Comparison of ENCODE assay signal across 27 cellular contexts in the genomic region with DNA sequence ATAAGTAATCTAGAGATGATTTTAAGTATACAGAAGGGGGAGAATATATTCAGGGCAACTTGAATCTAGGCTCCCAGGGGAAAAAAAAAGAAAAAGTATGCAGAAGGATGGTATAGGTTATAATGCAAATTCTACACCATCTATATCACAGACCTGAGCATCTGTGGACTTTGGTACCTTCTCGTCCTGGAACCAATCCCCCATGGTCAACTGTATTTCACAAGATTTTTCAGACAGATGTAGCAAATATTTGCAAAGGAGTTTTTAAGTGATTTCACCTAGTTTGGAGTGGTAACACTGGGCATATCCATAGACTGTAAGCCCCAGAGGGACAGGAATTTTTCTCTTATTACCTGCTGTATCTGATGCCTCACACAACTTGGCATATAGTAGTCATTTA.
"Had no signal": no experiment of that assay in that cellular context is flagged by ENCODE, and none has a peak within 500 bp of the region (broad histone marks: within the 10 kb centered on the region; RNA-seq: fewer than 3 reads in every experiment).

No MANE protein-coding gene starts in this region.

- H3K36me3 ChIP-seq: suprapubic skin, upper lobe of left lung, uterus, vagina had no signal

- H3K27me3 ChIP-seq: stomach, suprapubic skin, testis, thyroid gland, tibial artery, tibial nerve, transverse colon, upper lobe of left lung, upper lobe of right lung, uterus, vagina had no signal

- H3K27ac ChIP-seq: stomach, suprapubic skin, testis, thoracic aorta, thyroid gland, tibial artery, tibial nerve, transverse colon, upper lobe of left lung, upper lobe of right lung, uterus, vagina had no signal

- H3K4me1 ChIP-seq: suprapubic skin, testis, thyroid gland, tibial artery, tibial nerve, transverse colon, upper lobe of left lung, upper lobe of right lung, uterus, vagina had no signal

- DNase-seq: stimulated activated CD4-positive, alpha-beta T cell treated with anti-CD3 and anti-CD28 coated beads, Interleukin-2, amount 100 ng/mL, for 48 hours; stimulated activated CD4-positive, alpha-beta T cell treated with anti-CD3 and anti-CD28 coated beads, Interleukin-4, amount 100 ng/mL, for 1 hour; stimulated activated CD4-positive, alpha-beta T cell treated with anti-CD3 and anti-CD28 coated beads, Interleukin-4, amount 100 ng/mL, for 24 hours; stimulated activated CD4-positive, alpha-beta T cell treated with anti-CD3 and anti-CD28 coated beads, Interleukin-4, amount 100 ng/mL, for 4 hours; stimulated activated CD8-positive, alpha-beta memory T cell treated with anti-CD3 and anti-CD28 coated beads, Interleukin-4, amount 100 ng/mL, for 48 hours; stimulated activated naive B cell treated with anti-CD40 and anti-IgM and Interleukin-4, amounts not matched to agents 10 μg/mL and 1 μg/mL and 100 μg/mL, for 72 hours; stimulated activated naive CD4-positive, alpha-beta T cell; stimulated activated naive CD4-positive, alpha-beta T cell treated with Interleukin-2 at 50 U/mL for 16 hours; stimulated activated naive CD8-positive, alpha-beta T cell treated with anti-CD3 and anti-CD28 coated beads, Interleukin-15, amount 100 ng/mL, for 72 hours; stimulated activated naive CD8-positive, alpha-beta T cell treated with anti-CD3 and anti-CD28 coated beads, Interleukin-15, Interleukin-2, amounts not matched to agents 100 U/mL and 50 U/mL, for 24 hours; stomach; substantia nigra; testis; thyroid gland; tibial artery; transverse colon; trophoblast cell; upper lobe of left lung; upper lobe of right lung; uterus had no signal

- H3K9me3 ChIP-seq: stomach, suprapubic skin, testis, thoracic aorta, thyroid gland, tibial artery, tibial nerve, transverse colon, upper lobe of left lung, upper lobe of right lung, uterus, vagina had no signal

- ATAC-seq: stimulated activated effector memory CD8-positive, alpha-beta T cell treated with anti-CD3 and anti-CD28 coated beads, Interleukin-12 subunit alpha, Interleukin-12 subunit beta, amount 100 ng/mL, for 72 hours; stimulated activated memory B cell treated with anti-CD40 and anti-IgM and Interleukin-4, amounts not matched to agents 10 μg/mL and 1 μg/mL and 100 μg/mL, for 72 hours; stimulated activated naive B cell treated with anti-CD40 and anti-IgM and Interleukin-4, amounts not matched to agents 10 μg/mL and 1 μg/mL and 100 μg/mL, for 72 hours; stimulated activated naive CD8-positive, alpha-beta T cell treated with anti-CD3 and anti-CD28 coated beads, Interleukin-15, amount 100 ng/mL, for 72 hours; stimulated activated naive CD8-positive, alpha-beta T cell treated with anti-CD3 and anti-CD28 coated beads, Interleukin-15, Interleukin-2, amounts not matched to agents 100 U/mL and 50 U/mL, for 24 hours; upper lobe of right lung had no signal

- H3K4me3 ChIP-seq: stomach, suprapubic skin, testis, thoracic aorta, thyroid gland, tibial artery, tibial nerve, transverse colon, upper lobe of left lung, upper lobe of right lung, uterus, vagina had no signal

- FAIRE-seq: urothelium cell line had no signal
